Comparison of ENCODE assay signal across 20 cellular contexts in the genomic region with DNA sequence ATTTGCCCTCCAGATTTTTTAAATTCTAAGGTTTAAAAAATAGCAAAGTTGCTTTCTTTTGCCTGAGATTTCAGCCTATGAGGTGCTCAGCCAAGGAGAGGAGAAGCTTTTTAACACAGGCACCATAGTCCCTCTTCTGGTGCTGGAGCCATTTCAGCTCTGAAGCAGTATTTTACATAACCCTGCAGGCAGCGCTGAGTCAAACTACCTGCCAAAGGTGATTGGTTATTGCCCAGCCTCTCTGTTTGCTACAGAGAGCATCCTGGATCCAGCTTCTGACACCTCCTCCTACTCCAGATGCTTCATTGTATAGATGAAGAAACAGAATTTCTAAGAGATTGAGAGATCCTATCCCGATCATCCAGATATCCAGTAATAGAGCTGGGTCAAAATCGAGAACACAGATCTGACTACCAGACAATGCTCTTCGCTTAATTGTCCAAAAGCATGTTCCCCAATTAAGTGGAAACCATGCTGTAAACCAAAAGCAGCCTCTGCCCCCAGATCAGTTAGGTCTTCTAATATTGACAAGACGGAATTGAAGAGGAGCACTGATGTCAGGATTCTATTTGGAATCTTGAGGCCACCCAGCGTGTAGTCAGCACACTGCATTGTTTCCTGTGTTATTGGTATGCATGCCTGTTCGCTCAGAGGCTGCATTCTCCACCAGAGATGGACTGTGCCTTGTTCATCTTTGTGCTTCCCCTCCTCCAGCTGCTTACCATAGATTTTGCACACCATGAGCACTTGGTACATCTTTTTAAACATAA. TPM values are rescaled to one million over a fixed set of nuclear protein-coding genes. Genes with fewer than 3 reads are reported as not detected.
DNase-seq lines count a peak whose midpoint lies in the region; ATAC-seq, FAIRE-seq and TF ChIP-seq lines count a peak whose summit lies in the region.
"Had no signal": no experiment of that assay in that cellular context is flagged by ENCODE, and none has a peak within 500 bp of the region (broad histone marks: within the 10 kb centered on the region; RNA-seq: fewer than 3 reads in every experiment).

No MANE protein-coding gene starts in this region.

- H3K4me3 ChIP-seq in HFF-Myc (replicated peaks; ENCODE audit: low read depth, low read length) (no peak overlapping the region), astrocyte (ENCODE audit: insufficient read depth, low read depth, low read length) (no peak overlapping the region), iPS-20b (ENCODE audit: low read length) (peak overlapping the region; percentile 41), upper lobe of right lung (no peak overlapping the region)
- H3K4me3 ChIP-seq: gastrocnemius medialis had no signal

- peaks cover 9% of the 10 kb centered on the region for H3K27me3 Mint-ChIP-seq in astrocyte (ENCODE audit: low read depth, unreplicated experiment)
- peaks cover 7 to 23% (median 8%) of the 10 kb centered on the region in 3 donors for H3K27me3 Mint-ChIP-seq in CD14-positive monocyte (ENCODE audit: low read depth in 3 of 3)
- H3K27me3 Mint-ChIP-seq: memory B cell had no signal

- intact Hi-C loops in CD14-positive monocyte (cut with micrococcal nuclease): no loop called here
- intact Hi-C loops in left colon (cut with DNase I, micrococcal nuclease): no loop called here
- intact Hi-C loops in upper lobe of right lung (cut with DNase I): no loop called here

- H3K9me3 Mint-ChIP-seq in astrocyte (ENCODE audit: unreplicated experiment) (no peaks in the 10 kb centered on the region), CD14-positive monocyte (no peaks in the 10 kb centered on the region)
- H3K9me3 Mint-ChIP-seq: activated CD8-positive, alpha-beta T cell treated with anti-CD3 and anti-CD28 coated beads for 36 hours; activated T-helper 1 cell treated with anti-CD3 and anti-CD28 coated beads, Interleukin-12 subunit alpha, Interleukin-12 subunit beta, Interleukin-2, Interleukin-4 antibody, amounts not matched to agents 30 ng/mL and 10 ng/mL and 1 ng/mL, durations not matched to agents 14 hours and 24 hours and 36 hours; memory B cell had no signal

- FAIRE-seq in astrocyte (lab: Jason Lieb, UNC): no peak
- FAIRE-seq: endothelial cell of umbilical vein had no signal

- H3K36me3 Mint-ChIP-seq in astrocyte (ENCODE audit: low read depth, unreplicated experiment) (no peaks in the 10 kb centered on the region), CD14-positive monocyte (no peaks in the 10 kb centered on the region)
- H3K36me3 Mint-ChIP-seq: memory B cell had no signal

- no peak overlapping the region for H3K4me2 ChIP-seq in astrocyte (ENCODE audit: low read length)

- H3K9me3 ChIP-seq in astrocyte (ENCODE audit: insufficient read depth, low read depth, low read length) (no peaks in the 10 kb centered on the region), iPS-20b (ENCODE audit: insufficient read depth, low read depth, low read length) (no peaks in the 10 kb centered on the region), upper lobe of right lung (no peaks in the 10 kb centered on the region)
- H3K9me3 ChIP-seq: gastrocnemius medialis had no signal

- H3K27ac Mint-ChIP-seq in astrocyte (ENCODE audit: unreplicated experiment) (no peak overlapping the region), CD14-positive monocyte (peak overlapping the region in 1 of 7 donors; percentile 15)
- H3K27ac Mint-ChIP-seq: activated CD8-positive, alpha-beta T cell treated with anti-CD3 and anti-CD28 coated beads for 36 hours; activated T-helper 1 cell treated with anti-CD3 and anti-CD28 coated beads, Interleukin-12 subunit alpha, Interleukin-12 subunit beta, Interleukin-2, Interleukin-4 antibody, amounts not matched to agents 30 ng/mL and 10 ng/mL and 1 ng/mL, durations not matched to agents 14 hours and 24 hours and 36 hours; memory B cell had no signal

- H3K36me3 ChIP-seq in astrocyte (ENCODE audit: insufficient read depth, low read length) (no peaks in the 10 kb centered on the region), iPS-20b (ENCODE audit: insufficient read depth, low read depth, low read length) (no peaks in the 10 kb centered on the region), upper lobe of right lung (no peaks in the 10 kb centered on the region)
- H3K36me3 ChIP-seq: gastrocnemius medialis had no signal

- H3K4me3 Mint-ChIP-seq in astrocyte (ENCODE audit: unreplicated experiment): no peak overlapping the region
- H3K4me3 Mint-ChIP-seq in CD14-positive monocyte: no peak overlapping the region
- H3K4me3 Mint-ChIP-seq: activated CD8-positive, alpha-beta T cell treated with anti-CD3 and anti-CD28 coated beads for 36 hours; activated T-helper 1 cell treated with anti-CD3 and anti-CD28 coated beads, Interleukin-12 subunit alpha, Interleukin-12 subunit beta, Interleukin-2, Interleukin-4 antibody, amounts not matched to agents 30 ng/mL and 10 ng/mL and 1 ng/mL, durations not matched to agents 14 hours and 24 hours and 36 hours; memory B cell had no signal

- peaks cover 7% of the 10 kb centered on the region for H3K4me1 Mint-ChIP-seq in astrocyte (ENCODE audit: low read depth, unreplicated experiment)
- H3K4me1 Mint-ChIP-seq in CD14-positive monocyte: no peaks in the 10 kb centered on the region
- H3K4me1 Mint-ChIP-seq: memory B cell had no signal

- ATAC-seq in left colon (no peak), upper lobe of right lung (no peak)
- ATAC-seq: activated CD8-positive, alpha-beta T cell treated with anti-CD3 and anti-CD28 coated beads for 36 hours; gastrocnemius medialis had no signal

- H3K27me3 ChIP-seq in astrocyte (ENCODE audit: insufficient read depth, low read length) (peaks cover 5% of the 10 kb centered on the region), iPS-20b (ENCODE audit: insufficient read depth, low read length) (peaks cover 25% of the 10 kb centered on the region), upper lobe of right lung (no peaks in the 10 kb centered on the region)
- H3K27me3 ChIP-seq: gastrocnemius medialis had no signal

- H3K79me2 ChIP-seq in astrocyte (ENCODE audit: insufficient read depth, low read length): no peaks in the 10 kb centered on the region

- DNase-seq in DMS153 treated with DMSO at 0.1 percent for 48 hours (lab: John Stamatoyannopoulos, UW; ENCODE audit: unreplicated experiment) (peak; percentile 79), HFF-Myc (ENCODE audit: extremely low read depth, low read depth) (no peak), astrocyte (ENCODE audit: low read depth) (no peak), CD14-positive monocyte (ENCODE audit: low spot score) (no peak), left colon (no peak), upper lobe of right lung (no peak), SKM-1 treated with dmso at 0.1 percent for 144 hours (lab: John Stamatoyannopoulos, UW; ENCODE audit: unreplicated experiment) (no peak)
- DNase-seq: activated CD8-positive, alpha-beta T cell treated with anti-CD3 and anti-CD28 coated beads for 36 hours; AML-193; DMS79; gastrocnemius medialis; KG1; NCI-H1694; NCI-H524 treated with DMSO at 0.1 percent for 48 hours; stimulated activated CD4-positive, alpha-beta T cell treated with anti-CD3 and anti-CD28 coated beads, Interleukin-15, amount 100 ng/mL, for 24 hours had no signal

- TF ChIP-seq CTCF in HFF-Myc (IDR thresholded peaks at IDR 0.05; ENCODE audit: low read depth, low read length, missing control alignments): peak; percentile 3
- no peak for TF ChIP-seq CTCF in astrocyte (IDR thresholded peaks at IDR 0.05; ENCODE audit: insufficient read depth, low read depth, low read length)
- TF ChIP-seq CTCF in CD14-positive monocyte (IDR thresholded peaks at IDR 0.05): no peak
- TF ChIP-seq CTCF in upper lobe of right lung (IDR thresholded peaks at IDR 0.05): no peak

- no peaks in the 10 kb centered on the region for H4K20me1 ChIP-seq in astrocyte (ENCODE audit: insufficient read depth, low read length)

- H3K27ac ChIP-seq in astrocyte (ENCODE audit: low read depth, low read length) (no peak overlapping the region), iPS-20b (ENCODE audit: low read length) (peak overlapping the region; percentile 19), upper lobe of right lung (no peak overlapping the region)
- H3K27ac ChIP-seq: gastrocnemius medialis had no signal

- H2AFZ ChIP-seq in astrocyte (ENCODE audit: low read depth, low read length): peak overlapping the region; percentile 25

- H3K9ac ChIP-seq in astrocyte (ENCODE audit: low read length) (no peak overlapping the region), iPS-20b (ENCODE audit: low read depth, low read length) (peak overlapping the region; percentile 40; the same call in 1 of the 2 replicates)

- no peaks in the 10 kb centered on the region for H3K4me1 ChIP-seq in astrocyte (ENCODE audit: insufficient read depth, low read length)
- H3K4me1 ChIP-seq in iPS-20b (ENCODE audit: insufficient read depth, low read length): peaks cover 37% of the 10 kb centered on the region
- no peaks in the 10 kb centered on the region for H3K4me1 ChIP-seq in upper lobe of right lung
- H3K4me1 ChIP-seq: gastrocnemius medialis had no signal

RNA-seq across cellular contexts. Expression of a gene that starts 22.1 kb away (rescaled TPM):
- 0.09 and 0.12 TPM in 2 replicates for total RNA-seq in astrocyte
- polyA plus RNA-seq in CD14-positive monocyte: not detected
- total RNA-seq in left colon: not detected
- total RNA-seq in upper lobe of right lung: not detected
- total RNA-seq: activated CD8-positive, alpha-beta T cell treated with anti-CD3 and anti-CD28 coated beads for 36 hours; activated T-helper 1 cell treated with anti-CD3 and anti-CD28 coated beads, Interleukin-12 subunit alpha, Interleukin-12 subunit beta, Interleukin-2, Interleukin-4 antibody, amounts not matched to agents 30 ng/mL and 10 ng/mL and 1 ng/mL, durations not matched to agents 14 hours and 24 hours and 36 hours; endothelial cell of umbilical vein; gastrocnemius medialis; renal cortical epithelial cell had no signal
- polyA plus RNA-seq: endothelial cell of umbilical vein had no signal

RNA-seq across cellular contexts. Expression of a gene that starts 58.1 kb away (rescaled TPM):
- 4.3 and 5.7 TPM in 2 replicates for total RNA-seq in astrocyte
- polyA plus RNA-seq in CD14-positive monocyte: under 1 TPM in 1 of 2 donors, not detected in 1; 0.07 TPM
- total RNA-seq in left colon: 1 to 10 TPM in 1 of 2 donors, under 1 TPM in 1; 0.64 to 1.1 TPM
- 12.0 TPM for total RNA-seq in upper lobe of right lung
- total RNA-seq: endothelial cell of umbilical vein, renal cortical epithelial cell had no signal
- polyA plus RNA-seq: endothelial cell of umbilical vein had no signal
